1 cellular context compared by ENCODE assay signal in genomic region chr1:37493336-37494098, GRCh38.
TF ChIP-seq lines count a peak whose summit lies in the region.

No MANE protein-coding gene starts in this region.

TF ChIP-seq in IMR-90, 13 proteins besides CTCF, POLR2A, EP300 and RAD21:
- TF ChIP-seq RFX5 (IDR thresholded peaks at IDR 0.05; ENCODE audit: low read depth, low read length): no peak
- TF ChIP-seq CHD1 (IDR thresholded peaks at IDR 0.05; ENCODE audit: low read depth, low read length): no peak
- no peak for TF ChIP-seq MXI1 (IDR thresholded peaks at IDR 0.05; ENCODE audit: borderline replicate concordance, low read depth, low read length)
- TF ChIP-seq MAFK (IDR thresholded peaks at IDR 0.05; ENCODE audit: low read depth, low read length): no peak
- no peak for TF ChIP-seq SMC3 (IDR thresholded peaks at IDR 0.05; ENCODE audit: low read depth, low read length)
- TF ChIP-seq RCOR1 (IDR thresholded peaks at IDR 0.05; ENCODE audit: insufficient replicate concordance, low read length): no peak
- no peak for TF ChIP-seq ELK1 (IDR thresholded peaks at IDR 0.05; ENCODE audit: borderline replicate concordance, low read depth, low read length)
- no peak for TF ChIP-seq FOS (IDR thresholded peaks at IDR 0.05; ENCODE audit: low read depth, low read length)
- TF ChIP-seq CEBPB (IDR thresholded peaks at IDR 0.05; ENCODE audit: low read depth, low read length): no peak
- TF ChIP-seq USF2 (IDR thresholded peaks at IDR 0.05; ENCODE audit: low read depth, low read length): no peak
